Comparison of ENCODE assay signal across 8 cellular contexts in the genomic region with DNA sequence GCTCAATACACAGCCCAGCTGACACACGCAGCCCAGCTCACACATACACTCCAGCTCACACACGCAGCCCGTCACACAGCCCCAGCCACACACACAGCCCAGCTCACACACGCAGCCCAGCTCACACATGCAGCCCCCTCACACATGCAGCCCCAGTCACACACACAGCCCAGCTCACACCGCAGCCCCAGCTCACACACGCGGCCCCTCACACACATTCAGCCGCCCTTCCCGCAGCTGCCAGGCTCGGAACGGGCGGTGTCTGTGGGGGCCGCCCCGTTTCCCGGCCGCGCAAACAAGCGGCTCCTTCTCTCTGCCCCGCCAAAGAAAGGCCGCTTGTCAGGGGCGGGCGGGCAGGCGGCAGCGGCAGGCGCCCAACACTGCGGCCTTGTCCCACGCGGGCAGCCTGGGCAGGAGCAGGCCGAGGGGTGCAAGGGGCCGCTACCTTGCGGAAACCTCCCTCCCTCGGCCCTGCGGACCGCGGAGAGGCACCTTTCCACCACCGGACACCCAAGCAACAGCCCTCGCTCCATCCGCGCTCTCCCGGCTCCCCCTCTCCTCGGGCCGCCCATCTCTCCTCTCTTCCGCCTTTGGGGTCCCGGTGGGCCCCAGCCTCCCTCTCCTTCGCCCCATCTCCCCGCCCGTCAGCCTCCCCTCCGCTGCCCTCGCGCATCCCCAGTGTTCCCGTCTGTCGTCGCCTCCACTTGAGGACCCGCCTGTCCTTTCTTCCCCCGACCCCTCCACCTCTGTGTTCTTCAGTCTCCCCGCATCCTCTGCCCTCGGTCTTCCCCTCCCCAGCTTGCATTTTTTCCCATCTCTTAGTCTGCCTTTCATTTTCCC. TPM values are rescaled to one million over a fixed set of nuclear protein-coding genes. Genes with fewer than 3 reads are reported as not detected.
A peak's percentile ranks its signal among the peaks of the same experiment; 100 is the strongest.
DNase-seq lines count a peak whose midpoint lies in the region; ATAC-seq and TF ChIP-seq lines count a peak whose summit lies in the region.

No MANE protein-coding gene starts in this region.

- peaks cover 16% of the 10 kb centered on the region for H3K27me3 Mint-ChIP-seq in stimulated activated naive CD8-positive, alpha-beta T cell treated with anti-CD3 and anti-CD28 coated beads, Interleukin-15, Interleukin-2, amounts not matched to agents 100 ng/mL and 50 ng/mL, for 24 hours

- ATAC-seq in left ventricle myocardium superior, result no peak
- ATAC-seq in GM18907 (IDR thresholded peaks at IDR 0.05; ENCODE audit: unreplicated experiment), result no peak
- no peak for ATAC-seq in GM18873 (IDR thresholded peaks at IDR 0.05; ENCODE audit: low FRiP score, unreplicated experiment)

- peak overlapping the region; percentile 78 to 99 for H2BK12ac ChIP-seq in mesenchymal stem cell (ENCODE audit: low read length in 2 of 2)

- no peaks in the 10 kb centered on the region for H3K9me3 ChIP-seq in mesenchymal stem cell (ENCODE audit: control insufficient read depth, low read length)

- peaks cover 14 to 24% of the 10 kb centered on the region in 2 experiments for H3K36me3 ChIP-seq in mesenchymal stem cell (ENCODE audit: control insufficient read depth in 1 of 2, insufficient read depth in 2 of 2, low read depth in 1 of 2, low read length in 2 of 2)

- peak overlapping the region; percentile 93 to 99 for H3K23ac ChIP-seq in mesenchymal stem cell (ENCODE audit: low read length in 2 of 2)

- no peak overlapping the region for H2AFZ ChIP-seq in mesenchymal stem cell (ENCODE audit: low read depth, low read length)

- H3K27ac Mint-ChIP-seq in stimulated activated naive CD8-positive, alpha-beta T cell treated with anti-CD3 and anti-CD28 coated beads, Interleukin-15, Interleukin-2, amounts not matched to agents 100 ng/mL and 50 ng/mL, for 24 hours, result peak overlapping the region; percentile 75

- no peaks in the 10 kb centered on the region for H3K9me3 Mint-ChIP-seq in stimulated activated naive CD8-positive, alpha-beta T cell treated with anti-CD3 and anti-CD28 coated beads, Interleukin-15, Interleukin-2, amounts not matched to agents 100 ng/mL and 50 ng/mL, for 24 hours

- H3K18ac ChIP-seq in mesenchymal stem cell (ENCODE audit: low read depth in 1 of 2, low read length in 2 of 2), result peak overlapping the region; percentile 96 to 100

- DNase-seq in cardiac septum (ENCODE audit: low spot score) (peak; percentile 76), left ventricle myocardium superior (no peak), cardiac fibroblast (ENCODE audit: low read depth in 2 of 2) (peak; percentile 49 to 56), mesenchymal stem cell (peak; percentile 63), GOT3 (lab: John Stamatoyannopoulos, UW) (no peak)

- peak overlapping the region; percentile 99 for H4K91ac ChIP-seq in mesenchymal stem cell (ENCODE audit: low read length)

- TF ChIP-seq CTCF in cardiac fibroblast (IDR thresholded peaks at IDR 0.05; ENCODE audit: low read depth, low read length), result no peak

- peak overlapping the region; percentile 63 for H3K27ac ChIP-seq in mesenchymal stem cell (ENCODE audit: low read length, poor library complexity, severe bottlenecking)

- peak overlapping the region; percentile 83 for H2BK15ac ChIP-seq in mesenchymal stem cell (ENCODE audit: low read depth, poor library complexity, severe bottlenecking)

- peak overlapping the region in 1 of 2 experiments; percentile 100 for H3K14ac ChIP-seq in mesenchymal stem cell (ENCODE audit: low read length in 2 of 2)

- WGBS in mesenchymal stem cell, result 6% methylated on average over 54 of the region's 57 CpGs

- H3K4me1 Mint-ChIP-seq in stimulated activated naive CD8-positive, alpha-beta T cell treated with anti-CD3 and anti-CD28 coated beads, Interleukin-15, Interleukin-2, amounts not matched to agents 100 ng/mL and 50 ng/mL, for 24 hours (ENCODE audit: low read depth), result peaks cover 22% of the 10 kb centered on the region

- H3K4me3 ChIP-seq in cardiac fibroblast (replicated peaks in 1 of 2; ENCODE audit: low read depth in 2 of 2, low read length in 2 of 2) (peak overlapping the region; percentile 67 to 96), mesenchymal stem cell (ENCODE audit: insufficient read depth in 1 of 2, low read depth in 1 of 2, low read length in 2 of 2) (peak overlapping the region; percentile 83 to 86)

- H2BK5ac ChIP-seq in mesenchymal stem cell (ENCODE audit: low read depth, low read length, poor library complexity, severe bottlenecking), result peak overlapping the region; percentile 59

- H3K9ac ChIP-seq in mesenchymal stem cell (ENCODE audit: low read length), result peak overlapping the region; percentile 97

- intact Hi-C loops in cardiac septum (cut with DNase I) (loop anchor here (5.0 kb wide), 3 partner anchors 37 to 183 kb away; a partner anchor contains a TSS), left ventricle myocardium superior (cut with micrococcal nuclease) (no loop called here)

- H2AK5ac ChIP-seq in mesenchymal stem cell (ENCODE audit: low read length, severe bottlenecking), result no peak overlapping the region

- H3K4ac ChIP-seq in mesenchymal stem cell (ENCODE audit: low read depth in 1 of 2, low read length in 2 of 2), result peak overlapping the region; percentile 95 to 97

- H4K8ac ChIP-seq in mesenchymal stem cell (ENCODE audit: low read length), result peak overlapping the region; percentile 93

- peak overlapping the region; percentile 84 for H2BK120ac ChIP-seq in mesenchymal stem cell (ENCODE audit: low read depth, low read length)

- H3K27me3 ChIP-seq in mesenchymal stem cell (ENCODE audit: control insufficient read depth in 1 of 2, insufficient read depth in 1 of 2, low read length in 2 of 2), result no peaks in the 10 kb centered on the region

- peak overlapping the region; percentile 73 for H3K4me3 Mint-ChIP-seq in stimulated activated naive CD8-positive, alpha-beta T cell treated with anti-CD3 and anti-CD28 coated beads, Interleukin-15, Interleukin-2, amounts not matched to agents 100 ng/mL and 50 ng/mL, for 24 hours

- H3K4me2 ChIP-seq in mesenchymal stem cell (ENCODE audit: low read length, poor library complexity, severe bottlenecking), result peak overlapping the region; percentile 85

- no peaks in the 10 kb centered on the region for H3K79me1 ChIP-seq in mesenchymal stem cell (replicated peaks; ENCODE audit: low read length, poor library complexity, severe bottlenecking)

- H3K4me1 ChIP-seq in mesenchymal stem cell (ENCODE audit: control insufficient read depth, insufficient read depth, low read depth, low read length), result peaks cover 54% of the 10 kb centered on the region

- H3K36me3 Mint-ChIP-seq in stimulated activated naive CD8-positive, alpha-beta T cell treated with anti-CD3 and anti-CD28 coated beads, Interleukin-15, Interleukin-2, amounts not matched to agents 100 ng/mL and 50 ng/mL, for 24 hours (ENCODE audit: low read depth), result no peaks in the 10 kb centered on the region

RNA-seq across cellular contexts. Expression of a gene that starts 2.2 kb away (rescaled TPM):
- 155 TPM for total RNA-seq in cardiac septum
- 97.7 TPM for total RNA-seq in left ventricle myocardium superior
- polyA plus RNA-seq in mesenchymal stem cell (2013, experiment 1 of 2), result 124 TPM
- polyA plus RNA-seq in mesenchymal stem cell (2013, experiment 2 of 2), result 114 TPM

RNA-seq across cellular contexts. Expression of a gene that starts 37.4 kb away (rescaled TPM):
- total RNA-seq in cardiac septum (118 TPM), left ventricle myocardium superior (97.1 TPM)
- polyA plus RNA-seq in mesenchymal stem cell (2013, experiment 1 of 2), result 251 TPM
- 261 TPM for polyA plus RNA-seq in mesenchymal stem cell (2013, experiment 2 of 2)

RNA-seq across cellular contexts. Expression of a gene that starts 43.9 kb away (rescaled TPM):
- total RNA-seq in cardiac septum (24.0 TPM), left ventricle myocardium superior (22.4 TPM)
- polyA plus RNA-seq in mesenchymal stem cell (2013, experiment 1 of 2), result 19.2 TPM
- 18.5 TPM for polyA plus RNA-seq in mesenchymal stem cell (2013, experiment 2 of 2)

Comparison
In these comparisons a context has a peak if more than half of its experiments do, and no peak if none do; other contexts are left out.
1. DNase-seq: peak in cardiac septum (single experiment), cardiac fibroblast (2 of 2) and mesenchymal stem cell (single experiment); none in left ventricle myocardium superior (single experiment) and GOT3 (single experiment).